ENCODE assay signal across 16 cellular contexts in genomic region chr17:82152114-82152513, GRCh38.
"Had no signal": no experiment of that assay in that cellular context is flagged by ENCODE, and none has a peak within 500 bp of the region (broad histone marks: within the 10 kb centered on the region; RNA-seq: fewer than 3 reads in every experiment).

No MANE protein-coding gene starts in this region.

- H3K4me1 ChIP-seq: adrenal gland, transverse colon had no signal

- H3K4me3 Mint-ChIP-seq: activated B cell treated with CpG ODN at 0.5 μM for 24 hours; activated CD4-positive, alpha-beta T cell treated with anti-CD3 and anti-CD28 coated beads, Interleukin-2, amount 10 ng/mL, durations not matched to agents 7 days and 5 days; activated naive CD4-positive, alpha-beta T cell treated with anti-CD3 and anti-CD28 coated beads for 36 hours; activated T-helper 17 cell treated with anti-CD3 and anti-CD28 coated beads, Interleukin-2, amount 50 U/mL, for 72 hours; mesothelial cell of epicardium; naive B cell; stimulated activated effector memory CD8-positive, alpha-beta T cell treated with anti-CD3 and anti-CD28 coated beads, Interleukin-12 subunit alpha, Interleukin-12 subunit beta, amount 100 ng/mL, for 72 hours; T-helper 1 cell treated with Interleukin-12 subunit alpha and Interleukin-12 subunit beta and Interleukin-4 antibody, amounts not matched to agents 30 μg/mL and 1 μg/mL, for 36 hours had no signal

- H3K36me3 ChIP-seq: adrenal gland, transverse colon had no signal

- H3K9me3 ChIP-seq: adrenal gland, transverse colon had no signal

- H3K27me3 ChIP-seq: adrenal gland, transverse colon had no signal

- DNase-seq: activated B cell treated with CpG ODN at 0.5 μM for 24 hours; activated CD4-positive, alpha-beta T cell treated with anti-CD3 and anti-CD28 coated beads, Interleukin-2, amount 10 ng/mL, durations not matched to agents 7 days and 5 days; activated CD8-positive, alpha-beta memory T cell treated with anti-CD3 and anti-CD28 coated beads for 24 hours; activated naive CD4-positive, alpha-beta T cell treated with anti-CD3 and anti-CD28 coated beads for 36 hours; adrenal gland; effector CD8-positive, alpha-beta T cell; naive B cell; right cardiac atrium had no signal

- H3K27me3 Mint-ChIP-seq: activated B cell treated with CpG ODN at 0.5 μM for 24 hours; activated CD4-positive, alpha-beta T cell treated with anti-CD3 and anti-CD28 coated beads, Interleukin-2, amount 10 ng/mL, durations not matched to agents 7 days and 5 days; activated T-helper 17 cell treated with anti-CD3 and anti-CD28 coated beads, Interleukin-2, amount 50 U/mL, for 72 hours; naive B cell had no signal

- H3K9me3 Mint-ChIP-seq: activated B cell treated with CpG ODN at 0.5 μM for 24 hours; activated CD4-positive, alpha-beta T cell treated with anti-CD3 and anti-CD28 coated beads, Interleukin-2, amount 10 ng/mL, durations not matched to agents 7 days and 5 days; activated naive CD4-positive, alpha-beta T cell treated with anti-CD3 and anti-CD28 coated beads for 36 hours; activated T-helper 17 cell treated with anti-CD3 and anti-CD28 coated beads, Interleukin-2, amount 50 U/mL, for 72 hours; mesothelial cell of epicardium; naive B cell; stimulated activated effector memory CD8-positive, alpha-beta T cell treated with anti-CD3 and anti-CD28 coated beads, Interleukin-12 subunit alpha, Interleukin-12 subunit beta, amount 100 ng/mL, for 72 hours; T-helper 1 cell treated with Interleukin-12 subunit alpha and Interleukin-12 subunit beta and Interleukin-4 antibody, amounts not matched to agents 30 μg/mL and 1 μg/mL, for 36 hours had no signal

- ATAC-seq: activated T-helper 17 cell treated with anti-CD3 and anti-CD28 coated beads, Interleukin-2, amount 50 U/mL, for 72 hours; right cardiac atrium; stimulated activated effector memory CD8-positive, alpha-beta T cell treated with anti-CD3 and anti-CD28 coated beads, Interleukin-12 subunit alpha, Interleukin-12 subunit beta, amount 100 ng/mL, for 72 hours had no signal

- H3K4me1 Mint-ChIP-seq: activated B cell treated with CpG ODN at 0.5 μM for 24 hours; activated T-helper 17 cell treated with anti-CD3 and anti-CD28 coated beads, Interleukin-2, amount 50 U/mL, for 72 hours; stimulated activated effector memory CD8-positive, alpha-beta T cell treated with anti-CD3 and anti-CD28 coated beads, Interleukin-12 subunit alpha, Interleukin-12 subunit beta, amount 100 ng/mL, for 72 hours had no signal

- H3K4me3 ChIP-seq: adrenal gland, coronary artery, smooth muscle cell, transverse colon had no signal

- H3K27ac ChIP-seq: adrenal gland, coronary artery, parathyroid adenoma, transverse colon had no signal
